2 cellular contexts compared by ENCODE assay signal in the genomic region with DNA sequence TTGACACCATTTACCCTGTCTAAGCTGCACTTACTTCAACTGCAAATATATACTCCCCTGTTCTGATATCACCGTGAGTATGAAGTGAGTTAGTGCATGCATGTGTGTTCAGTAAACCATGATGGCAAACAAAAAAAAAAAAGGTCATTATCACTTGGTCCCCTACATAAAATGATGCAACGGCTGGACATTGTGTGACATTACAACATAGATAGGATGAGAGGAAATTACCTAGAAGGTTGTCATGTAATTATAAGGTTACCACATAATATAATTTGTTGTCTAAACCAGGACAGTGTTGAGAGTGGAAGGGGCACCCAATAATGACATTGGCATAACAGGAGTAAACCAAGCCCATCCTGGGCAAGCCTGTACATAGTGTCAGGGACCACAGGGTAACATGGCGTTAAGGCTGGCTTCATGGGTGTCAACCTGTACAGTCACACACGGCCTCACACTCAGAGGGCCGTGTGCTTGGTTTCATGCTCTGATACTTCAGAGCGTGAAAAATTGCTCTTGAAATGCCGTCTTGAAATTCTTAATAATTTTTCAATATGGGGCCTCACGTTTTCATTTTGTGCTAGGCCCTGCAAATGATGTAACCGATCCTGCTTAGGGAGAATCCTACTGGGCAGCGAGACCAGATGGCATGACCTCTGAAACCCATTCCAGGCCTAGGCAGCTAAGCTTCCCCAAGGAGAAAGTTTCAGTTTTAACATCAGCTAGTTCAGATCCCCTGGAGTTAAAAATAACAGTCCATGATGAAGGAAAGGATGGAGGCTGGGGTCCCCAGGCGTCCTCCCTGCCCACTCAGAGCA.
A peak's percentile ranks its signal among the peaks of the same experiment; 100 is the strongest.
TF ChIP-seq lines count a peak whose summit lies in the region.

No MANE protein-coding gene starts in this region.

TF ChIP-seq in GM23338, 12 proteins besides CTCF, POLR2A, EP300 and RAD21 (continued from another document and continues in another):
- no peak for TF ChIP-seq ZNF462 (CRISPR knock-in tag; IDR thresholded peaks at IDR 0.05)
- no peak for TF ChIP-seq ZNF114 (CRISPR knock-in tag; IDR thresholded peaks at IDR 0.05)
- no peak for TF ChIP-seq ETS1 (IDR thresholded peaks at IDR 0.05)
- no peak for TF ChIP-seq NANOG (IDR thresholded peaks at IDR 0.05; ENCODE audit: borderline replicate concordance)
- TF ChIP-seq, protein P1, sequence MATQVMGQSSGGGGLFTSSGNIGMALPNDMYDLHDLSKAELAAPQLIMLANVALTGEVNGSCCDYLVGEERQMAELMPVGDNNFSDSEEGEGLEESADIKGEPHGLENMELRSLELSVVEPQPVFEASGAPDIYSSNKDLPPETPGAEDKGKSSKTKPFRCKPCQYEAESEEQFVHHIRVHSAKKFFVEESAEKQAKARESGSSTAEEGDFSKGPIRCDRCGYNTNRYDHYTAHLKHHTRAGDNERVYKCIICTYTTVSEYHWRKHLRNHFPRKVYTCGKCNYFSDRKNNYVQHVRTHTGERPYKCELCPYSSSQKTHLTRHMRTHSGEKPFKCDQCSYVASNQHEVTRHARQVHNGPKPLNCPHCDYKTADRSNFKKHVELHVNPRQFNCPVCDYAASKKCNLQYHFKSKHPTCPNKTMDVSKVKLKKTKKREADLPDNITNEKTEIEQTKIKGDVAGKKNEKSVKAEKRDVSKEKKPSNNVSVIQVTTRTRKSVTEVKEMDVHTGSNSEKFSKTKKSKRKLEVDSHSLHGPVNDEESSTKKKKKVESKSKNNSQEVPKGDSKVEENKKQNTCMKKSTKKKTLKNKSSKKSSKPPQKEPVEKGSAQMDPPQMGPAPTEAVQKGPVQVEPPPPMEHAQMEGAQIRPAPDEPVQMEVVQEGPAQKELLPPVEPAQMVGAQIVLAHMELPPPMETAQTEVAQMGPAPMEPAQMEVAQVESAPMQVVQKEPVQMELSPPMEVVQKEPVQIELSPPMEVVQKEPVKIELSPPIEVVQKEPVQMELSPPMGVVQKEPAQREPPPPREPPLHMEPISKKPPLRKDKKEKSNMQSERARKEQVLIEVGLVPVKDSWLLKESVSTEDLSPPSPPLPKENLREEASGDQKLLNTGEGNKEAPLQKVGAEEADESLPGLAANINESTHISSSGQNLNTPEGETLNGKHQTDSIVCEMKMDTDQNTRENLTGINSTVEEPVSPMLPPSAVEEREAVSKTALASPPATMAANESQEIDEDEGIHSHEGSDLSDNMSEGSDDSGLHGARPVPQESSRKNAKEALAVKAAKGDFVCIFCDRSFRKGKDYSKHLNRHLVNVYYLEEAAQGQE (IDR thresholded peaks at IDR 0.05; ENCODE audit: unreplicated experiment): no peak
- TF ChIP-seq POLR2AphosphoS5 (IDR thresholded peaks at IDR 0.05; ENCODE audit: low read depth): no peak
- no peak for TF ChIP-seq JUNB (IDR thresholded peaks at IDR 0.05; ENCODE audit: unreplicated experiment)

TF ChIP-seq in K562, 482 proteins besides CTCF, POLR2A, EP300 and RAD21 (continued from another document):
- TF ChIP-seq ZNF175 (CRISPR knock-in tag; IDR thresholded peaks at IDR 0.05; ENCODE audit: low read depth): peak; percentile 78
- TF ChIP-seq TEAD4 (IDR thresholded peaks at IDR 0.05; ENCODE audit: low read length): no peak
- no peak for TF ChIP-seq TEAD4 (CRISPR knock-in tag; IDR thresholded peaks at IDR 0.05; ENCODE audit: borderline replicate concordance)
- no peak for TF ChIP-seq BRCA1 (IDR thresholded peaks at IDR 0.05)
- TF ChIP-seq BRCA1 (CRISPR knock-in tag; IDR thresholded peaks at IDR 0.05): no peak
- peak; percentile 46; the same call in 1 of the 2 replicates for TF ChIP-seq CEBPB (tag; IDR thresholded peaks at IDR 0.05)
- peak; percentile 46; the same call in 1 of the 2 replicates for TF ChIP-seq ZNF384 (IDR thresholded peaks at IDR 0.05; ENCODE audit: low read depth, low read length)
